16 cellular contexts compared by ENCODE assay signal in the genomic region with DNA sequence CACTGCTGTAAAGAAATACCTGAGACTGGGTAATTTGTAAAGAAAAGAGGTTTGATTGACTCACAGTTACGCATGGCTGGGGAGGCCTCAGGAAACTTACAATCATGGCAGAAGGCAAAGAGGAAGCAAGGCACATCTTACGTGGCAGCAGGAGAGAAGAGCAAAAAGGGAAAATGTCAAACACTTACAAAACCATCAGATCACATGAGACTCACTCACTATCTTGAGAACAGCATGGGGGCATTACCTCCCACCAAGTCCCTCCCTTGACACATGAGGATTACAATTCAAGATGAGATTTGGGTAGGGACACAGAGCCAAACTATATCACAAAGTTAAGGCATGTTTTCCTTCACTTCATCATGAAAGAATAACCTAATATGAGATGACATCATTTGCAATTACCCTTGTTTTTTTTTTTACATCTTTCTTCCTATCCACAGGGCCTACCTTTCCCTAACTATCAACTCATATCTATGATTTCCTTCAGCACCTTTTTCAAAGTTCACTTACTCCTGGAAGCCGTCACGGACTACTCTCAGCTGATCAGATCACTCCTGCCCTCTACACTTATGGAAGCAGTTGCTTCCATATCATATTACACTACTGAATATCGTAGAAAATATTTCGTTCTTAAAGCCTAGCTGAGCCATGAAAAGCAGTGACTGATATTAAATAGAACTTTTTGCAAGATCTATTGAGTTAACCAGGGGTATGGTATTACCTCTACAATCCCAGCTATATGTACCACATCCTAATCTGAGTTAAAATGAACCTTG. TPM values are rescaled to one million over a fixed set of nuclear protein-coding genes. Genes with fewer than 3 reads are reported as not detected.
DNase-seq lines count a peak whose midpoint lies in the region; TF ChIP-seq lines count a peak whose summit lies in the region.
"Had no signal": no experiment of that assay in that cellular context is flagged by ENCODE, and none has a peak within 500 bp of the region (broad histone marks: within the 10 kb centered on the region; RNA-seq: fewer than 3 reads in every experiment).

No MANE protein-coding gene starts in this region.

- peaks cover 33% of the 10 kb centered on the region for H3K4me1 Mint-ChIP-seq in T-helper 1 cell treated with Interleukin-12 subunit alpha and Interleukin-12 subunit beta and Interleukin-4 antibody, amounts not matched to agents 30 μg/mL and 1 μg/mL, for 36 hours (ENCODE audit: low read depth)
- H3K4me1 Mint-ChIP-seq in activated T-helper 1 cell treated with anti-CD3 and anti-CD28 coated beads, Interleukin-12 subunit alpha, Interleukin-12 subunit beta, Interleukin-2, Interleukin-4 antibody, amounts not matched to agents 30 ng/mL and 10 ng/mL and 1 ng/mL, durations not matched to agents 14 hours and 24 hours and 36 hours (ENCODE audit: low read depth), result peaks cover 60% of the 10 kb centered on the region
- H3K4me1 Mint-ChIP-seq in nephron, result peaks cover 19% of the 10 kb centered on the region

- H3K27ac ChIP-seq in GM23248, result peak overlapping the region; percentile 11; the same call in 1 of the 2 replicates
- H3K27ac ChIP-seq in vagina, result no peak overlapping the region
- H3K27ac ChIP-seq: thyroid gland had no signal

- no peaks in the 10 kb centered on the region for H3K9me3 Mint-ChIP-seq in T-helper 1 cell treated with Interleukin-12 subunit alpha and Interleukin-12 subunit beta and Interleukin-4 antibody, amounts not matched to agents 30 μg/mL and 1 μg/mL, for 36 hours
- H3K9me3 Mint-ChIP-seq in activated T-helper 1 cell treated with anti-CD3 and anti-CD28 coated beads, Interleukin-12 subunit alpha, Interleukin-12 subunit beta, Interleukin-2, Interleukin-4 antibody, amounts not matched to agents 30 ng/mL and 10 ng/mL and 1 ng/mL, durations not matched to agents 14 hours and 24 hours and 36 hours, result peaks cover 10% of the 10 kb centered on the region
- H3K9me3 Mint-ChIP-seq in nephron, result no peaks in the 10 kb centered on the region
- H3K9me3 Mint-ChIP-seq: CD4-positive, alpha-beta T cell; naive thymus-derived CD8-positive, alpha-beta T cell; stimulated activated effector memory CD8-positive, alpha-beta T cell treated with anti-CD3 and anti-CD28 coated beads, Interleukin-12 subunit alpha, Interleukin-12 subunit beta, amount 100 ng/mL, for 72 hours had no signal

- H3K27ac Mint-ChIP-seq in T-helper 1 cell treated with Interleukin-12 subunit alpha and Interleukin-12 subunit beta and Interleukin-4 antibody, amounts not matched to agents 30 μg/mL and 1 μg/mL, for 36 hours, result peak overlapping the region; percentile 27
- peak overlapping the region; percentile 64 for H3K27ac Mint-ChIP-seq in activated T-helper 1 cell treated with anti-CD3 and anti-CD28 coated beads, Interleukin-12 subunit alpha, Interleukin-12 subunit beta, Interleukin-2, Interleukin-4 antibody, amounts not matched to agents 30 ng/mL and 10 ng/mL and 1 ng/mL, durations not matched to agents 14 hours and 24 hours and 36 hours
- peak overlapping the region; percentile 22 to 82 (median 30) for H3K27ac Mint-ChIP-seq in nephron
- H3K27ac Mint-ChIP-seq: CD4-positive, alpha-beta T cell; naive thymus-derived CD8-positive, alpha-beta T cell; stimulated activated effector memory CD8-positive, alpha-beta T cell treated with anti-CD3 and anti-CD28 coated beads, Interleukin-12 subunit alpha, Interleukin-12 subunit beta, amount 100 ng/mL, for 72 hours had no signal

- H3K4me2 ChIP-seq in GM23248 (ENCODE audit: unreplicated experiment), result peak overlapping the region; percentile 42

- H3K36me3 Mint-ChIP-seq in T-helper 1 cell treated with Interleukin-12 subunit alpha and Interleukin-12 subunit beta and Interleukin-4 antibody, amounts not matched to agents 30 μg/mL and 1 μg/mL, for 36 hours (ENCODE audit: low read depth), result peaks cover 8% of the 10 kb centered on the region
- peaks cover 30% of the 10 kb centered on the region for H3K36me3 Mint-ChIP-seq in activated T-helper 1 cell treated with anti-CD3 and anti-CD28 coated beads, Interleukin-12 subunit alpha, Interleukin-12 subunit beta, Interleukin-2, Interleukin-4 antibody, amounts not matched to agents 30 ng/mL and 10 ng/mL and 1 ng/mL, durations not matched to agents 14 hours and 24 hours and 36 hours (ENCODE audit: low read depth)
- H3K36me3 Mint-ChIP-seq in nephron (ENCODE audit: low read depth), result no peaks in the 10 kb centered on the region
- H3K36me3 Mint-ChIP-seq: naive thymus-derived CD8-positive, alpha-beta T cell; stimulated activated effector memory CD8-positive, alpha-beta T cell treated with anti-CD3 and anti-CD28 coated beads, Interleukin-12 subunit alpha, Interleukin-12 subunit beta, amount 100 ng/mL, for 72 hours had no signal

- peaks cover 13% of the 10 kb centered on the region for H3K4me1 ChIP-seq in GM23248 (ENCODE audit: insufficient read depth)
- H3K4me1 ChIP-seq in vagina, result no peaks in the 10 kb centered on the region

- H3K27me3 ChIP-seq in GM23248 (replicated peaks; ENCODE audit: insufficient read depth), result no peaks in the 10 kb centered on the region
- H3K27me3 ChIP-seq in vagina, result no peaks in the 10 kb centered on the region
- H3K27me3 ChIP-seq: thyroid gland had no signal

- 65 to 71% methylated on average over 6 of the region's 6 CpGs for WGBS in GM23248 (ENCODE audit: low coverage in 1 of 2, low lambda C conversion rate in 2 of 2, missing lambda C conversion rate in 2 of 2), 2 experiments

- in situ Hi-C loops in GM23248 (cut with MboI), result loop anchor here (10.0 to 25.0 kb wide), 2 partner anchors 720 to 1282 kb away; partner anchors contain the start of gene FGF7

- H3K4me3 Mint-ChIP-seq in T-helper 1 cell treated with Interleukin-12 subunit alpha and Interleukin-12 subunit beta and Interleukin-4 antibody, amounts not matched to agents 30 μg/mL and 1 μg/mL, for 36 hours, result no peak overlapping the region
- H3K4me3 Mint-ChIP-seq in activated T-helper 1 cell treated with anti-CD3 and anti-CD28 coated beads, Interleukin-12 subunit alpha, Interleukin-12 subunit beta, Interleukin-2, Interleukin-4 antibody, amounts not matched to agents 30 ng/mL and 10 ng/mL and 1 ng/mL, durations not matched to agents 14 hours and 24 hours and 36 hours, result no peak overlapping the region
- no peak overlapping the region for H3K4me3 Mint-ChIP-seq in nephron
- H3K4me3 Mint-ChIP-seq: CD4-positive, alpha-beta T cell; naive thymus-derived CD8-positive, alpha-beta T cell; stimulated activated effector memory CD8-positive, alpha-beta T cell treated with anti-CD3 and anti-CD28 coated beads, Interleukin-12 subunit alpha, Interleukin-12 subunit beta, amount 100 ng/mL, for 72 hours had no signal

- no peaks in the 10 kb centered on the region for H3K9me2 ChIP-seq in GM23248 (ENCODE audit: insufficient read depth)

- TF ChIP-seq POLR2A in vagina (IDR thresholded peaks at IDR 0.05), result no peak

- TF ChIP-seq CTCF in nephron (IDR thresholded peaks at IDR 0.05; ENCODE audit: unreplicated experiment in 3 of 3), result no peak
- TF ChIP-seq CTCF in vagina (IDR thresholded peaks at IDR 0.05), result no peak

- DNase-seq in T-helper 1 cell (no peak), GM23248 (no peak), NCI-H146 (lab: John Stamatoyannopoulos, UW) (no peak), vagina (ENCODE audit: extremely low spot score in 2 of 2) (no peak), NCI-H1105 treated with DMSO at 0.1 percent for 48 hours (lab: John Stamatoyannopoulos, UW) (no peak)
- no peak for DNase-seq in activated T-helper 1 cell treated with anti-CD3 and anti-CD28 coated beads, Interleukin-12 subunit alpha, Interleukin-12 subunit beta, Interleukin-2, Interleukin-4 antibody, amounts not matched to agents 30 ng/mL and 10 ng/mL and 1 ng/mL, durations not matched to agents 14 hours and 24 hours and 36 hours (ENCODE audit: low spot score)
- DNase-seq: CD4-positive, alpha-beta T cell; effector memory CD4-positive, alpha-beta T cell; NCI-H1436 treated with DMSO at 0.1 percent for 48 hours had no signal

- intact Hi-C loops in activated T-helper 1 cell treated with anti-CD3 and anti-CD28 coated beads, Interleukin-12 subunit alpha, Interleukin-12 subunit beta, Interleukin-2, Interleukin-4 antibody, amounts not matched to agents 30 ng/mL and 10 ng/mL and 1 ng/mL, durations not matched to agents 14 hours and 24 hours and 36 hours (cut with micrococcal nuclease), result loop anchor here (1.0 to 10.0 kb wide), 6 partner anchors 172 to 1282 kb away; no protein-coding TSS in a partner anchor
- intact Hi-C loops in vagina (cut with DNase I), result loop anchor here (10.0 kb wide), 1 partner anchor 910 kb away; no protein-coding TSS in a partner anchor

- H3F3A ChIP-seq in GM23248 (ENCODE audit: insufficient read depth), result peaks cover 5% of the 10 kb centered on the region; the same call in 1 of the 2 replicates

- H3K36me3 ChIP-seq in GM23248 (ENCODE audit: low read depth), result no peaks in the 10 kb centered on the region
- no peaks in the 10 kb centered on the region for H3K36me3 ChIP-seq in vagina
- H3K36me3 ChIP-seq: thyroid gland had no signal

- H4K20me1 ChIP-seq in GM23248 (ENCODE audit: insufficient read depth), result no peaks in the 10 kb centered on the region

- no peak overlapping the region for H3K4me3 ChIP-seq in GM23248
- no peak overlapping the region for H3K4me3 ChIP-seq in vagina
- H3K4me3 ChIP-seq: thyroid gland had no signal

- H2AFZ ChIP-seq in GM23248, result peak overlapping the region; percentile 24

- H3K79me2 ChIP-seq in GM23248 (ENCODE audit: insufficient read depth), result no peaks in the 10 kb centered on the region

- H3K9ac ChIP-seq in GM23248, result peak overlapping the region; percentile 5; the same call in 1 of the 2 replicates

- no peaks in the 10 kb centered on the region for H3K27me3 Mint-ChIP-seq in T-helper 1 cell treated with Interleukin-12 subunit alpha and Interleukin-12 subunit beta and Interleukin-4 antibody, amounts not matched to agents 30 μg/mL and 1 μg/mL, for 36 hours (ENCODE audit: low read depth)
- H3K27me3 Mint-ChIP-seq in activated T-helper 1 cell treated with anti-CD3 and anti-CD28 coated beads, Interleukin-12 subunit alpha, Interleukin-12 subunit beta, Interleukin-2, Interleukin-4 antibody, amounts not matched to agents 30 ng/mL and 10 ng/mL and 1 ng/mL, durations not matched to agents 14 hours and 24 hours and 36 hours (ENCODE audit: insufficient read depth), result no peaks in the 10 kb centered on the region
- no peaks in the 10 kb centered on the region for H3K27me3 Mint-ChIP-seq in nephron (ENCODE audit: low read depth)
- H3K27me3 Mint-ChIP-seq: CD4-positive, alpha-beta T cell had no signal

- no peaks in the 10 kb centered on the region for H3K9me3 ChIP-seq in GM23248 (ENCODE audit: low read depth)
- no peaks in the 10 kb centered on the region for H3K9me3 ChIP-seq in vagina
- H3K9me3 ChIP-seq: thyroid gland had no signal

RNA-seq across cellular contexts. Expression of gene ATP8B4, which starts 25.5 kb away (rescaled TPM):
- 1.5 and 11.4 TPM in 2 replicates for total RNA-seq in GM23248 (2014; rRNA removed; shearing (Covaris generic))
- polyA plus RNA-seq in GM23248 (2016; fragmentation: Nextera tagmentation; extraction: Ambion mirVana), result 0.89 and 1.1 TPM in 2 replicates
- 49.7 and 52.9 TPM in 2 replicates for total RNA-seq in activated T-helper 1 cell treated with anti-CD3 and anti-CD28 coated beads, Interleukin-12 subunit alpha, Interleukin-12 subunit beta, Interleukin-2, Interleukin-4 antibody, amounts not matched to agents 30 ng/mL and 10 ng/mL and 1 ng/mL, durations not matched to agents 14 hours and 24 hours and 36 hours
- total RNA-seq in vagina, result 9.8 TPM
- total RNA-seq: pulmonary artery endothelial cell had no signal
- polyA plus RNA-seq: naive thymus-derived CD8-positive, alpha-beta T cell had no signal

RNA-seq across cellular contexts. Expression of gene SLC27A2, which starts 37.5 kb away (rescaled TPM):
- not detected in 2 replicates for total RNA-seq in GM23248 (2014; rRNA removed; shearing (Covaris generic))
- polyA plus RNA-seq in GM23248 (2016; fragmentation: Nextera tagmentation; extraction: Ambion mirVana), result not detected in 2 replicates
- total RNA-seq in activated T-helper 1 cell treated with anti-CD3 and anti-CD28 coated beads, Interleukin-12 subunit alpha, Interleukin-12 subunit beta, Interleukin-2, Interleukin-4 antibody, amounts not matched to agents 30 ng/mL and 10 ng/mL and 1 ng/mL, durations not matched to agents 14 hours and 24 hours and 36 hours, result 78.0 and 78.7 TPM in 2 replicates
- 3.2 TPM for total RNA-seq in vagina
- total RNA-seq: HT1080, pulmonary artery endothelial cell had no signal

Comparison
In these comparisons a context has a peak if more than half of its experiments do, and no peak if none do; other contexts are left out.
1. RNA of gene SLC27A2, which starts 37.5 kb away (total RNA-seq): 78.0 to 78.7 TPM in activated T-helper 1 cell treated with anti-CD3 and anti-CD28 coated beads, Interleukin-12 subunit alpha, Interleukin-12 subunit beta, Interleukin-2, Interleukin-4 antibody, amounts not matched to agents 30 ng/mL and 10 ng/mL and 1 ng/mL, durations not matched to agents 14 hours and 24 hours and 36 hours; 3.2 TPM in vagina (single experiment) and not detected in GM23248; every median in the first group is over 10 times any median in the second.
2. Peak in every context shown above with its lines, with median percentiles within 50 percentile points of each other: H3K27ac Mint-ChIP-seq.